In genomic region chr19:30426864-30427263, GRCh38 we compare ENCODE assay signal across 1 cellular context.
A peak's percentile ranks its signal among the peaks of the same experiment; 100 is the strongest.
TF ChIP-seq lines count a peak whose summit lies in the region.

No MANE protein-coding gene starts in this region.

TF ChIP-seq in HEK293, 187 proteins besides CTCF, POLR2A, EP300 and RAD21 (continued from another document):
- TF ChIP-seq BCL6B (tag by site-specific recombination; IDR thresholded peaks at IDR 0.05) (0 out of 2 replicates have a peak, but pooled peaks have one; percentile 8), ZNF658 (tag by site-specific recombination; IDR thresholded peaks at IDR 0.05) (no peak), HOXC10 (CRISPR knock-in tag; IDR thresholded peaks at IDR 0.05) (no peak), KLF16 (tag by site-specific recombination; IDR thresholded peaks at IDR 0.05) (peak; percentile 24; the same call in 1 of the 2 replicates), ZNF426 (tag by site-specific recombination; IDR thresholded peaks at IDR 0.05) (no peak), ZNF16 (tag by site-specific recombination; IDR thresholded peaks at IDR 0.05; ENCODE audit: low read depth) (no peak), ZNF211 (tag by site-specific recombination; IDR thresholded peaks at IDR 0.05; ENCODE audit: low read depth) (no peak)
